ENCODE assay signal across 1 cellular context in the genomic region with DNA sequence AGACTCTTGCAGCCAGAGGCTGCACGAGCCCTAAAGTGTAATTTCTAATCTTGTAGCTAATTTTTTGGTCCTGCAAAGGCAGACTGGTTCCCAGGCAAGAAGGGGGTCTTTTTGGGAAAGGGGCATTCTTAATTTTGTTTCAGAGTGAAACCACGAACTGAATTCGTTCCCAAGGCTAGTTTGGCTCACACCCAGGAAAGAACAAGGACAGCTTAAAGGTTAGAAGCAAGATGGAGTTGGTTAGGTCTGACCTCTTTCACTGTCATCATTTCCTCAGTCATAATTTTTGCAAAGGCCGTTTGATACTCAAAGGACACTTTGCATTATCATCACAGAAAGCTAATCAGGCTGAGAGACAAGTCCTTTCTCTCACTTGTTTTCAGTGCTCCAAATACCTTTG.
TF ChIP-seq lines count a peak whose summit lies in the region.

No MANE protein-coding gene starts in this region.

TF ChIP-seq in K562, 482 proteins besides CTCF, POLR2A, EP300 and RAD21 (continued from another document):
- TF ChIP-seq, protein P1, sequence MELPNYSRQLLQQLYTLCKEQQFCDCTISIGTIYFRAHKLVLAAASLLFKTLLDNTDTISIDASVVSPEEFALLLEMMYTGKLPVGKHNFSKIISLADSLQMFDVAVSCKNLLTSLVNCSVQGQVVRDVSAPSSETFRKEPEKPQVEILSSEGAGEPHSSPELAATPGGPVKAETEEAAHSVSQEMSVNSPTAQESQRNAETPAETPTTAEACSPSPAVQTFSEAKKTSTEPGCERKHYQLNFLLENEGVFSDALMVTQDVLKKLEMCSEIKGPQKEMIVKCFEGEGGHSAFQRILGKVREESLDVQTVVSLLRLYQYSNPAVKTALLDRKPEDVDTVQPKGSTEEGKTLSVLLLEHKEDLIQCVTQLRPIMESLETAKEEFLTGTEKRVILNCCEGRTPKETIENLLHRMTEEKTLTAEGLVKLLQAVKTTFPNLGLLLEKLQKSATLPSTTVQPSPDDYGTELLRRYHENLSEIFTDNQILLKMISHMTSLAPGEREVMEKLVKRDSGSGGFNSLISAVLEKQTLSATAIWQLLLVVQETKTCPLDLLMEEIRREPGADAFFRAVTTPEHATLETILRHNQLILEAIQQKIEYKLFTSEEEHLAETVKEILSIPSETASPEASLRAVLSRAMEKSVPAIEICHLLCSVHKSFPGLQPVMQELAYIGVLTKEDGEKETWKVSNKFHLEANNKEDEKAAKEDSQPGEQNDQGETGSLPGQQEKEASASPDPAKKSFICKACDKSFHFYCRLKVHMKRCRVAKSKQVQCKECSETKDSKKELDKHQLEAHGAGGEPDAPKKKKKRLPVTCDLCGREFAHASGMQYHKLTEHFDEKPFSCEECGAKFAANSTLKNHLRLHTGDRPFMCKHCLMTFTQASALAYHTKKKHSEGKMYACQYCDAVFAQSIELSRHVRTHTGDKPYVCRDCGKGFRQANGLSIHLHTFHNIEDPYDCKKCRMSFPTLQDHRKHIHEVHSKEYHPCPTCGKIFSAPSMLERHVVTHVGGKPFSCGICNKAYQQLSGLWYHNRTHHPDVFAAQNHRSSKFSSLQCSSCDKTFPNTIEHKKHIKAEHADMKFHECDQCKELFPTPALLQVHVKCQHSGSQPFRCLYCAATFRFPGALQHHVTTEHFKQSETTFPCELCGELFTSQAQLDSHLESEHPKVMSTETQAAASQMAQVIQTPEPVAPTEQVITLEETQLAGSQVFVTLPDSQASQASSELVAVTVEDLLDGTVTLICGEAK (IDR thresholded peaks at IDR 0.05): no peak
- TF ChIP-seq, protein P1 (CRISPR knock-in tag; IDR thresholded peaks at IDR 0.05): no peak
- TF ChIP-seq, protein P2, sequence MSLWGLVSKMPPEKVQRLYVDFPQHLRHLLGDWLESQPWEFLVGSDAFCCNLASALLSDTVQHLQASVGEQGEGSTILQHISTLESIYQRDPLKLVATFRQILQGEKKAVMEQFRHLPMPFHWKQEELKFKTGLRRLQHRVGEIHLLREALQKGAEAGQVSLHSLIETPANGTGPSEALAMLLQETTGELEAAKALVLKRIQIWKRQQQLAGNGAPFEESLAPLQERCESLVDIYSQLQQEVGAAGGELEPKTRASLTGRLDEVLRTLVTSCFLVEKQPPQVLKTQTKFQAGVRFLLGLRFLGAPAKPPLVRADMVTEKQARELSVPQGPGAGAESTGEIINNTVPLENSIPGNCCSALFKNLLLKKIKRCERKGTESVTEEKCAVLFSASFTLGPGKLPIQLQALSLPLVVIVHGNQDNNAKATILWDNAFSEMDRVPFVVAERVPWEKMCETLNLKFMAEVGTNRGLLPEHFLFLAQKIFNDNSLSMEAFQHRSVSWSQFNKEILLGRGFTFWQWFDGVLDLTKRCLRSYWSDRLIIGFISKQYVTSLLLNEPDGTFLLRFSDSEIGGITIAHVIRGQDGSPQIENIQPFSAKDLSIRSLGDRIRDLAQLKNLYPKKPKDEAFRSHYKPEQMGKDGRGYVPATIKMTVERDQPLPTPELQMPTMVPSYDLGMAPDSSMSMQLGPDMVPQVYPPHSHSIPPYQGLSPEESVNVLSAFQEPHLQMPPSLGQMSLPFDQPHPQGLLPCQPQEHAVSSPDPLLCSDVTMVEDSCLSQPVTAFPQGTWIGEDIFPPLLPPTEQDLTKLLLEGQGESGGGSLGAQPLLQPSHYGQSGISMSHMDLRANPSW (CRISPR knock-in tag; IDR thresholded peaks at IDR 0.05): no peak
- TF ChIP-seq, protein P3, sequence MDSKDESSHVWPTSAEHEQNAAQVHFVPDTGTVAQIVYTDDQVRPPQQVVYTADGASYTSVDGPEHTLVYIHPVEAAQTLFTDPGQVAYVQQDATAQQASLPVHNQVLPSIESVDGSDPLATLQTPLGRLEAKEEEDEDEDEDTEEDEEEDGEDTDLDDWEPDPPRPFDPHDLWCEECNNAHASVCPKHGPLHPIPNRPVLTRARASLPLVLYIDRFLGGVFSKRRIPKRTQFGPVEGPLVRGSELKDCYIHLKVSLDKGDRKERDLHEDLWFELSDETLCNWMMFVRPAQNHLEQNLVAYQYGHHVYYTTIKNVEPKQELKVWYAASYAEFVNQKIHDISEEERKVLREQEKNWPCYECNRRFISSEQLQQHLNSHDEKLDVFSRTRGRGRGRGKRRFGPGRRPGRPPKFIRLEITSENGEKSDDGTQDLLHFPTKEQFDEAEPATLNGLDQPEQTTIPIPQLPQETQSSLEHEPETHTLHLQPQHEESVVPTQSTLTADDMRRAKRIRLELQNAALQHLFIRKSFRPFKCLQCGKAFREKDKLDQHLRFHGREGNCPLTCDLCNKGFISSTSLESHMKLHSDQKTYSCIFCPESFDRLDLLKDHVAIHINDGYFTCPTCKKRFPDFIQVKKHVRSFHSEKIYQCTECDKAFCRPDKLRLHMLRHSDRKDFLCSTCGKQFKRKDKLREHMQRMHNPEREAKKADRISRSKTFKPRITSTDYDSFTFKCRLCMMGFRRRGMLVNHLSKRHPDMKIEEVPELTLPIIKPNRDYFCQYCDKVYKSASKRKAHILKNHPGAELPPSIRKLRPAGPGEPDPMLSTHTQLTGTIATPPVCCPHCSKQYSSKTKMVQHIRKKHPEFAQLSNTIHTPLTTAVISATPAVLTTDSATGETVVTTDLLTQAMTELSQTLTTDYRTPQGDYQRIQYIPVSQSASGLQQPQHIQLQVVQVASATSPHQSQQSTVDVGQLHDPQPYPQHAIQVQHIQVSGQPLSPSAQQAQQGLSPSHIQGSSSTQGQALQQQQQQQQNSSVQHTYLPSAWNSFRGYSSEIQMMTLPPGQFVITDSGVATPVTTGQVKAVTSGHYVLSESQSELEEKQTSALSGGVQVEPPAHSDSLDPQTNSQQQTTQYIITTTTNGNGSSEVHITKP (IDR thresholded peaks at IDR 0.05; ENCODE audit: partially characterized antibody): no peak
- TF ChIP-seq CCAR2 (IDR thresholded peaks at IDR 0.05; ENCODE audit: low read depth, low read length) (no peak), ZKSCAN1 (IDR thresholded peaks at IDR 0.05; ENCODE audit: low read depth, low read length) (no peak), ZBTB8A (IDR thresholded peaks at IDR 0.05; ENCODE audit: partially characterized antibody) (no peak)
- TF ChIP-seq, protein P4, sequence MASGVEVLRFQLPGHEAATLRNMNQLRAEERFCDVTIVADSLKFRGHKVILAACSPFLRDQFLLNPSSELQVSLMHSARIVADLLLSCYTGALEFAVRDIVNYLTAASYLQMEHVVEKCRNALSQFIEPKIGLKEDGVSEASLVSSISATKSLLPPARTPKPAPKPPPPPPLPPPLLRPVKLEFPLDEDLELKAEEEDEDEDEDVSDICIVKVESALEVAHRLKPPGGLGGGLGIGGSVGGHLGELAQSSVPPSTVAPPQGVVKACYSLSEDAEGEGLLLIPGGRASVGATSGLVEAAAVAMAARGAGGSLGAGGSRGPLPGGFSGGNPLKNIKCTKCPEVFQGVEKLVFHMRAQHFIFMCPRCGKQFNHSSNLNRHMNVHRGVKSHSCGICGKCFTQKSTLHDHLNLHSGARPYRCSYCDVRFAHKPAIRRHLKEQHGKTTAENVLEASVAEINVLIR (CRISPR knock-in tag; IDR thresholded peaks at IDR 0.05): no peak
TF ChIP-seq in K562: peak in this region for 30.
